15 cellular contexts compared by ENCODE assay signal in the genomic region with DNA sequence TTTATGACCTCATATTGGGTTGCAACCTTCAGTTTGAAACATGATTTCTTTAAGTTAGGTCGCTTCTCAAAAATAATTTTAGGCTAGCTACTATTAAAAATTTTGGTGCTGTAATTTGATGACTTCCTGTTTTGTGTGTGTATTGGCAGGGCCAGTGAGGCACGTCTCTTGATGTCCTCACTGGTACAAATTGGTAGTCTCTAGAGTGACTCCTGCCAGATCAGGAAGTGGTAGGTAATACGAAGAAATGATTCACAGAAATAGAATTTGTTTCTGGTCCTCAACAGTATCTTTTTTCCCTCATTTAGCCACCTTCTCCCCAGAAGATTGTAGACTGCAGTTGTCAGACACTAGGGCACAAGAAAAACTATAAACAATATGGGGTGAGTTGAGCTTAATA.
DNase-seq lines count a peak whose midpoint lies in the region; ATAC-seq lines count a peak whose summit lies in the region.
"Had no signal": no experiment of that assay in that cellular context is flagged by ENCODE, and none has a peak within 500 bp of the region (broad histone marks: within the 10 kb centered on the region; RNA-seq: fewer than 3 reads in every experiment).

No MANE protein-coding gene starts in this region.

- H3K9me2 ChIP-seq in GM23248 (ENCODE audit: insufficient read depth), result no peaks in the 10 kb centered on the region

- peak overlapping the region; percentile 16 for H3K27ac Mint-ChIP-seq in activated CD8-positive, alpha-beta memory T cell treated with anti-CD3 and anti-CD28 coated beads, Interleukin-2, amount 10 ng/mL, durations not matched to agents 7 days and 5 days
- no peak overlapping the region for H3K27ac Mint-ChIP-seq in stimulated activated effector memory CD8-positive, alpha-beta T cell treated with anti-CD3 and anti-CD28 coated beads, Interleukin-12 subunit alpha, Interleukin-12 subunit beta, amount 100 ng/mL, for 72 hours

- in situ Hi-C loops in GM23248 (cut with MboI), result no loop called here

- H3K36me3 ChIP-seq in adipocyte (ENCODE audit: control insufficient read depth, insufficient read depth, low read length, severe bottlenecking), result no peaks in the 10 kb centered on the region
- no peaks in the 10 kb centered on the region for H3K36me3 ChIP-seq in GM23248 (ENCODE audit: low read depth)
- H3K36me3 ChIP-seq: left lung, uterus had no signal

- no peak overlapping the region for H3K4me2 ChIP-seq in GM23248 (ENCODE audit: unreplicated experiment)

- WGBS in GM23248 (ENCODE audit: low coverage in 1 of 2, low lambda C conversion rate in 2 of 2, missing lambda C conversion rate in 2 of 2), 2 experiments, result 65 to 70% methylated on average over 3 of the region's 3 CpGs

- H3K27me3 Mint-ChIP-seq in activated CD8-positive, alpha-beta memory T cell treated with anti-CD3 and anti-CD28 coated beads, Interleukin-2, amount 10 ng/mL, durations not matched to agents 7 days and 5 days, result no peaks in the 10 kb centered on the region

- no peaks in the 10 kb centered on the region for H3K27me3 ChIP-seq in adipocyte (replicated peaks; ENCODE audit: control insufficient read depth, insufficient read depth, low read length)
- H3K27me3 ChIP-seq in GM23248 (replicated peaks; ENCODE audit: insufficient read depth), result no peaks in the 10 kb centered on the region
- H3K27me3 ChIP-seq: left lung, uterus had no signal

- H3K4me1 ChIP-seq in adipocyte (ENCODE audit: control insufficient read depth, insufficient read depth, low read length) (no peaks in the 10 kb centered on the region), GM23248 (ENCODE audit: insufficient read depth) (no peaks in the 10 kb centered on the region; the same call in 1 of the 2 replicates)
- H3K4me1 ChIP-seq: uterus had no signal

- peaks cover 11% of the 10 kb centered on the region for H3K36me3 Mint-ChIP-seq in activated CD8-positive, alpha-beta memory T cell treated with anti-CD3 and anti-CD28 coated beads, Interleukin-2, amount 10 ng/mL, durations not matched to agents 7 days and 5 days
- H3K36me3 Mint-ChIP-seq in stimulated activated effector memory CD8-positive, alpha-beta T cell treated with anti-CD3 and anti-CD28 coated beads, Interleukin-12 subunit alpha, Interleukin-12 subunit beta, amount 100 ng/mL, for 72 hours, result peaks cover 18% of the 10 kb centered on the region

- H3K27ac ChIP-seq in GM23248, result no peak overlapping the region
- H3K27ac ChIP-seq: left lung, uterus had no signal

- H4K20me1 ChIP-seq in GM23248 (ENCODE audit: insufficient read depth), result no peaks in the 10 kb centered on the region

- no peak for ATAC-seq in activated CD8-positive, alpha-beta memory T cell treated with anti-CD3 and anti-CD28 coated beads, Interleukin-2, amount 10 ng/mL, durations not matched to agents 7 days and 5 days
- ATAC-seq in stimulated activated effector memory CD8-positive, alpha-beta T cell treated with anti-CD3 and anti-CD28 coated beads, Interleukin-12 subunit alpha, Interleukin-12 subunit beta, amount 100 ng/mL, for 72 hours, result peak; percentile 95
- ATAC-seq in HG03095 (IDR thresholded peaks at IDR 0.05; ENCODE audit: unreplicated experiment) (no peak), HG02840 (IDR thresholded peaks at IDR 0.05; ENCODE audit: low FRiP score, unreplicated experiment) (no peak)
- ATAC-seq: left lung had no signal

- H3F3A ChIP-seq in GM23248 (ENCODE audit: insufficient read depth), result no peaks in the 10 kb centered on the region

- no peak for DNase-seq in activated CD8-positive, alpha-beta memory T cell treated with anti-CD3 and anti-CD28 coated beads, Interleukin-2, amount 10 ng/mL, durations not matched to agents 7 days and 5 days
- DNase-seq in activated CD8-positive, alpha-beta memory T cell treated with anti-CD3 and anti-CD28 coated beads for 24 hours, result no peak
- DNase-seq in NCI-H2029 (lab: John Stamatoyannopoulos, UW) (peak; percentile 37), adipocyte (ENCODE audit: low read depth) (peak; percentile 4), GM23248 (no peak)
- no peak for DNase-seq in stimulated activated effector memory CD8-positive, alpha-beta T cell treated with anti-CD3 and anti-CD28 coated beads, Interleukin-12 subunit alpha, Interleukin-12 subunit beta, amount 100 ng/mL, for 72 hours (ENCODE audit: low spot score in 2 of 2)
- DNase-seq: amygdala; DND-41; effector memory CD4-positive, alpha-beta T cell; head of caudate nucleus; left lung; NCI-H1694; uterus had no signal

- H3K9me3 ChIP-seq in adipocyte (ENCODE audit: control insufficient read depth, low read length), result no peaks in the 10 kb centered on the region
- H3K9me3 ChIP-seq in GM23248 (ENCODE audit: low read depth), result no peaks in the 10 kb centered on the region
- H3K9me3 ChIP-seq: left lung, uterus had no signal

- CTCF ChIA-PET in activated CD8-positive, alpha-beta memory T cell treated with anti-CD3 and anti-CD28 coated beads, Interleukin-2, amount 10 ng/mL, durations not matched to agents 7 days and 5 days (lab: Charles Lee), result interaction anchor here (1.0 kb wide), 1 partner anchor 276 kb away, joined by 3 read pairs; no protein-coding TSS in a partner anchor

- no peak overlapping the region for H3K9ac ChIP-seq in adipocyte (ENCODE audit: low read length)
- H3K9ac ChIP-seq in GM23248, result no peak overlapping the region

- no peaks in the 10 kb centered on the region for H3K9me3 Mint-ChIP-seq in activated CD8-positive, alpha-beta memory T cell treated with anti-CD3 and anti-CD28 coated beads, Interleukin-2, amount 10 ng/mL, durations not matched to agents 7 days and 5 days (ENCODE audit: low read depth)
- H3K9me3 Mint-ChIP-seq in stimulated activated effector memory CD8-positive, alpha-beta T cell treated with anti-CD3 and anti-CD28 coated beads, Interleukin-12 subunit alpha, Interleukin-12 subunit beta, amount 100 ng/mL, for 72 hours, result no peaks in the 10 kb centered on the region

- H3K4me3 ChIP-seq in adipocyte (ENCODE audit: low read length), result no peak overlapping the region
- no peak overlapping the region for H3K4me3 ChIP-seq in GM23248
- H3K4me3 ChIP-seq: left lung, uterus had no signal

- peaks cover 7% of the 10 kb centered on the region for H3K4me1 Mint-ChIP-seq in activated CD8-positive, alpha-beta memory T cell treated with anti-CD3 and anti-CD28 coated beads, Interleukin-2, amount 10 ng/mL, durations not matched to agents 7 days and 5 days
- H3K4me1 Mint-ChIP-seq in stimulated activated effector memory CD8-positive, alpha-beta T cell treated with anti-CD3 and anti-CD28 coated beads, Interleukin-12 subunit alpha, Interleukin-12 subunit beta, amount 100 ng/mL, for 72 hours, result peaks cover 13% of the 10 kb centered on the region

- H3K79me2 ChIP-seq in GM23248 (ENCODE audit: insufficient read depth), result no peaks in the 10 kb centered on the region

- H3K4me3 Mint-ChIP-seq in activated CD8-positive, alpha-beta memory T cell treated with anti-CD3 and anti-CD28 coated beads, Interleukin-2, amount 10 ng/mL, durations not matched to agents 7 days and 5 days, result no peak overlapping the region
- no peak overlapping the region for H3K4me3 Mint-ChIP-seq in stimulated activated effector memory CD8-positive, alpha-beta T cell treated with anti-CD3 and anti-CD28 coated beads, Interleukin-12 subunit alpha, Interleukin-12 subunit beta, amount 100 ng/mL, for 72 hours

- H2AFZ ChIP-seq in GM23248, result no peak overlapping the region

Comparison
In these comparisons a context has a peak if more than half of its experiments do, and no peak if none do; other contexts are left out.
1. DNase-seq: peak in NCI-H2029 (single experiment) and adipocyte (single experiment); none in activated CD8-positive, alpha-beta memory T cell treated with anti-CD3 and anti-CD28 coated beads, Interleukin-2, amount 10 ng/mL, durations not matched to agents 7 days and 5 days (single experiment), activated CD8-positive, alpha-beta memory T cell treated with anti-CD3 and anti-CD28 coated beads for 24 hours (single experiment), stimulated activated effector memory CD8-positive, alpha-beta T cell treated with anti-CD3 and anti-CD28 coated beads, Interleukin-12 subunit alpha, Interleukin-12 subunit beta, amount 100 ng/mL, for 72 hours (0 of 2) and GM23248 (single experiment).